Comparison of ENCODE assay signal across 1 cellular context in genomic region chr2:21916934-21917522, GRCh38.
TF ChIP-seq lines count a peak whose summit lies in the region.

No MANE protein-coding gene starts in this region.

TF ChIP-seq in GM12878, 131 proteins besides CTCF, POLR2A, EP300 and RAD21:
- no peak for TF ChIP-seq ZNF592 (IDR thresholded peaks at IDR 0.05)
- TF ChIP-seq BACH1 (IDR thresholded peaks at IDR 0.05; ENCODE audit: borderline replicate concordance): no peak
- TF ChIP-seq ZNF622 (IDR thresholded peaks at IDR 0.05): no peak
- TF ChIP-seq PBX3 (IDR thresholded peaks at IDR 0.05; ENCODE audit: insufficient replicate concordance, low read depth, low read length): no peak
- TF ChIP-seq REST (IDR thresholded peaks at IDR 0.05; ENCODE audit: low read depth, low read length): peak; percentile 75
- no peak for TF ChIP-seq POU2F2 (IDR thresholded peaks at IDR 0.05; ENCODE audit: borderline replicate concordance, low read depth, low read length)
- no peak for TF ChIP-seq TCF3 (IDR thresholded peaks at IDR 0.05; ENCODE audit: borderline replicate concordance, insufficient read depth, low read depth, low read length)
- TF ChIP-seq CHD2 (IDR thresholded peaks at IDR 0.05; ENCODE audit: borderline replicate concordance, low read depth, low read length): no peak
